ENCODE assay signal across 24 cellular contexts in genomic region chr2:217723078-217723477, GRCh38.
DNase-seq lines count a peak whose midpoint lies in the region; TF ChIP-seq lines count a peak whose summit lies in the region.
"Had no signal": no experiment of that assay in that cellular context is flagged by ENCODE, and none has a peak within 500 bp of the region (broad histone marks: within the 10 kb centered on the region; RNA-seq: fewer than 3 reads in every experiment).

No MANE protein-coding gene starts in this region.

- no peaks in the 10 kb centered on the region for H3K36me3 Mint-ChIP-seq in endothelial cell (ENCODE audit: low read depth, unreplicated experiment)
- no peaks in the 10 kb centered on the region for H3K36me3 Mint-ChIP-seq in immature natural killer cell
- H3K36me3 Mint-ChIP-seq: CD4-positive, alpha-beta memory T cell; naive B cell had no signal

- peak overlapping the region; percentile 49 for H3K9ac ChIP-seq in mesenchymal stem cell (ENCODE audit: low read length)

- H3K18ac ChIP-seq in mesenchymal stem cell (ENCODE audit: low read depth in 1 of 2, low read length in 2 of 2): no peak overlapping the region

- DNase-seq in AG04449 (ENCODE audit: low read depth, low spot score) (peak; percentile 52), EL (peak; percentile 63), brain microvascular endothelial cell (peak; percentile 54), mesenchymal stem cell (peak; percentile 19), endothelial cell (ENCODE audit: low spot score) (no peak), MG63 (no peak), immature natural killer cell (no peak), NCI-H146 (lab: John Stamatoyannopoulos, UW) (no peak)
- DNase-seq: ACHN; activated B cell treated with CpG ODN at 0.5 μM for 24 hours; activated CD8-positive, alpha-beta T cell treated with anti-CD3 and anti-CD28 coated beads for 36 hours; amygdala; CD4-positive, alpha-beta memory T cell; erythroblast; GF-D8; kidney glomerular epithelial cell; naive B cell; NCI-H187 treated with DMSO at 0.1 percent for 48 hours; NCI-H2227 treated with DMSO at 0.1 percent for 48 hours; NCI-H748 treated with DMSO at 0.1 percent for 48 hours; sigmoid colon; T1000; testis had no signal

- in situ Hi-C loops in brain microvascular endothelial cell (cut with HindIII; ENCODE audit: low pct_ligation_motif_present, low sequenced_read_pairs): no loop called here

- H3K9me3 ChIP-seq in mesenchymal stem cell (ENCODE audit: control insufficient read depth, low read length): peaks cover 3% of the 10 kb centered on the region
- peaks cover 4% of the 10 kb centered on the region; the same call in 1 of the 2 replicates for H3K9me3 ChIP-seq in MG63
- H3K9me3 ChIP-seq: testis, vagina had no signal

- H3K4me2 ChIP-seq in mesenchymal stem cell (ENCODE audit: low read length, poor library complexity, severe bottlenecking): no peak overlapping the region

- H3K4ac ChIP-seq in mesenchymal stem cell (ENCODE audit: low read depth in 1 of 2, low read length in 2 of 2): no peak overlapping the region

- H3K4me1 ChIP-seq in mesenchymal stem cell (ENCODE audit: control insufficient read depth, insufficient read depth, low read depth, low read length): no peaks in the 10 kb centered on the region
- H3K4me1 ChIP-seq: sigmoid colon, testis, vagina had no signal

- no peaks in the 10 kb centered on the region for H3K9me3 Mint-ChIP-seq in endothelial cell (ENCODE audit: unreplicated experiment)
- H3K9me3 Mint-ChIP-seq in immature natural killer cell: no peaks in the 10 kb centered on the region
- H3K9me3 Mint-ChIP-seq: activated CD8-positive, alpha-beta T cell treated with anti-CD3 and anti-CD28 coated beads for 36 hours; CD4-positive, alpha-beta memory T cell; naive B cell had no signal

- H2BK12ac ChIP-seq in mesenchymal stem cell (ENCODE audit: low read length in 2 of 2): no peak overlapping the region

- H3K27ac ChIP-seq in brain microvascular endothelial cell (no peak overlapping the region), mesenchymal stem cell (ENCODE audit: low read length, poor library complexity, severe bottlenecking) (no peak overlapping the region)
- H3K27ac ChIP-seq: sigmoid colon, testis, vagina had no signal

- H3K23ac ChIP-seq in mesenchymal stem cell (ENCODE audit: low read length in 2 of 2): no peak overlapping the region

- WGBS in mesenchymal stem cell: 63% methylated on average over 7 of the region's 7 CpGs

- no peaks in the 10 kb centered on the region for H3K36me3 ChIP-seq in brain microvascular endothelial cell (replicated peaks)
- H3K36me3 ChIP-seq in mesenchymal stem cell (ENCODE audit: control insufficient read depth in 1 of 2, insufficient read depth in 2 of 2, low read depth in 1 of 2, low read length in 2 of 2): no peaks in the 10 kb centered on the region
- no peaks in the 10 kb centered on the region for H3K36me3 ChIP-seq in MG63
- H3K36me3 ChIP-seq: vagina had no signal

- H3K27ac Mint-ChIP-seq in endothelial cell (ENCODE audit: unreplicated experiment) (no peak overlapping the region), immature natural killer cell (no peak overlapping the region)
- H3K27ac Mint-ChIP-seq: activated B cell treated with CpG ODN at 0.5 μM for 24 hours; activated CD8-positive, alpha-beta T cell treated with anti-CD3 and anti-CD28 coated beads for 36 hours; CD4-positive, alpha-beta memory T cell; naive B cell had no signal

- H2BK120ac ChIP-seq in mesenchymal stem cell (ENCODE audit: low read depth, low read length): no peak overlapping the region

- no peak overlapping the region for H2BK5ac ChIP-seq in mesenchymal stem cell (ENCODE audit: low read depth, low read length, poor library complexity, severe bottlenecking)

- H3K4me3 ChIP-seq in AG04449 (ENCODE audit: low read depth, low read length) (no peak overlapping the region), brain microvascular endothelial cell (ENCODE audit: low read depth, low read length) (no peak overlapping the region), mesenchymal stem cell (ENCODE audit: insufficient read depth in 1 of 2, low read depth in 1 of 2, low read length in 2 of 2) (no peak overlapping the region), MG63 (no peak overlapping the region)
- H3K4me3 ChIP-seq: sigmoid colon, testis, vagina had no signal

- no peaks in the 10 kb centered on the region for H3K79me1 ChIP-seq in mesenchymal stem cell (replicated peaks; ENCODE audit: low read length, poor library complexity, severe bottlenecking)

- H4K91ac ChIP-seq in mesenchymal stem cell (ENCODE audit: low read length): no peak overlapping the region

- H3K27me3 Mint-ChIP-seq in endothelial cell (ENCODE audit: unreplicated experiment) (peaks cover 2% of the 10 kb centered on the region), immature natural killer cell (ENCODE audit: low read depth in 3 of 3) (peaks cover 2 to 5% (median 3%) of the 10 kb centered on the region in 3 donors)
- H3K27me3 Mint-ChIP-seq: activated CD8-positive, alpha-beta T cell treated with anti-CD3 and anti-CD28 coated beads for 36 hours; CD4-positive, alpha-beta memory T cell had no signal

- no peak overlapping the region for H3K14ac ChIP-seq in mesenchymal stem cell (ENCODE audit: low read length in 2 of 2)

- H2BK15ac ChIP-seq in mesenchymal stem cell (ENCODE audit: low read depth, poor library complexity, severe bottlenecking): no peak overlapping the region

- H2AFZ ChIP-seq in mesenchymal stem cell (ENCODE audit: low read depth, low read length): no peak overlapping the region

- H2AK5ac ChIP-seq in mesenchymal stem cell (ENCODE audit: low read length, severe bottlenecking): no peak overlapping the region

- CTCF ChIA-PET in AG04449 (lab: Yijun Ruan, JAX): interaction anchor here (0.9 to 4.7 kb wide), 6 partner anchors 9 to 1203 kb away, joined by 3 to 36 read pairs (median 4); no protein-coding TSS in a partner anchor

- H3K27me3 ChIP-seq in brain microvascular endothelial cell (replicated peaks): no peaks in the 10 kb centered on the region
- H3K27me3 ChIP-seq in mesenchymal stem cell (ENCODE audit: control insufficient read depth in 1 of 2, insufficient read depth in 1 of 2, low read length in 2 of 2): peaks cover 3 to 7% of the 10 kb centered on the region in 2 experiments
- H3K27me3 ChIP-seq in MG63: no peaks in the 10 kb centered on the region
- H3K27me3 ChIP-seq: sigmoid colon, testis, vagina had no signal

- H3K4me1 Mint-ChIP-seq in endothelial cell (ENCODE audit: unreplicated experiment): no peaks in the 10 kb centered on the region
- H3K4me1 Mint-ChIP-seq in immature natural killer cell: no peaks in the 10 kb centered on the region
- H3K4me1 Mint-ChIP-seq: activated B cell treated with CpG ODN at 0.5 μM for 24 hours; CD4-positive, alpha-beta memory T cell had no signal

- TF ChIP-seq CTCF in AG04449 (IDR thresholded peaks at IDR 0.05; ENCODE audit: insufficient read depth, low read length, missing control alignments) (no peak), brain microvascular endothelial cell (IDR thresholded peaks at IDR 0.05; ENCODE audit: low read depth, low read length, missing control alignments) (no peak), endothelial cell (IDR thresholded peaks at IDR 0.05; ENCODE audit: unreplicated experiment) (no peak)

- H3K4me3 Mint-ChIP-seq in endothelial cell (ENCODE audit: unreplicated experiment): no peak overlapping the region
- no peak overlapping the region for H3K4me3 Mint-ChIP-seq in immature natural killer cell
- H3K4me3 Mint-ChIP-seq: activated B cell treated with CpG ODN at 0.5 μM for 24 hours; activated CD8-positive, alpha-beta T cell treated with anti-CD3 and anti-CD28 coated beads for 36 hours; CD4-positive, alpha-beta memory T cell; naive B cell had no signal

- H4K8ac ChIP-seq in mesenchymal stem cell (ENCODE audit: low read length): no peak overlapping the region

- POLR2A ChIA-PET in AG04449 (lab: Yijun Ruan, JAX): interaction anchor here (0.7 to 2.4 kb wide), 2 partner anchors 9 to 12 kb away, joined by 3 to 6 read pairs; no protein-coding TSS in a partner anchor

Comparison
In these comparisons a context has a peak if more than half of its experiments do, and no peak if none do; other contexts are left out.
1. DNase-seq: peak in AG04449 (single experiment), EL (single experiment), brain microvascular endothelial cell (single experiment) and mesenchymal stem cell (single experiment); none in endothelial cell (single experiment), MG63 (single experiment), immature natural killer cell (0 of 3) and NCI-H146 (single experiment).